8 cellular contexts compared by ENCODE assay signal in the genomic region with DNA sequence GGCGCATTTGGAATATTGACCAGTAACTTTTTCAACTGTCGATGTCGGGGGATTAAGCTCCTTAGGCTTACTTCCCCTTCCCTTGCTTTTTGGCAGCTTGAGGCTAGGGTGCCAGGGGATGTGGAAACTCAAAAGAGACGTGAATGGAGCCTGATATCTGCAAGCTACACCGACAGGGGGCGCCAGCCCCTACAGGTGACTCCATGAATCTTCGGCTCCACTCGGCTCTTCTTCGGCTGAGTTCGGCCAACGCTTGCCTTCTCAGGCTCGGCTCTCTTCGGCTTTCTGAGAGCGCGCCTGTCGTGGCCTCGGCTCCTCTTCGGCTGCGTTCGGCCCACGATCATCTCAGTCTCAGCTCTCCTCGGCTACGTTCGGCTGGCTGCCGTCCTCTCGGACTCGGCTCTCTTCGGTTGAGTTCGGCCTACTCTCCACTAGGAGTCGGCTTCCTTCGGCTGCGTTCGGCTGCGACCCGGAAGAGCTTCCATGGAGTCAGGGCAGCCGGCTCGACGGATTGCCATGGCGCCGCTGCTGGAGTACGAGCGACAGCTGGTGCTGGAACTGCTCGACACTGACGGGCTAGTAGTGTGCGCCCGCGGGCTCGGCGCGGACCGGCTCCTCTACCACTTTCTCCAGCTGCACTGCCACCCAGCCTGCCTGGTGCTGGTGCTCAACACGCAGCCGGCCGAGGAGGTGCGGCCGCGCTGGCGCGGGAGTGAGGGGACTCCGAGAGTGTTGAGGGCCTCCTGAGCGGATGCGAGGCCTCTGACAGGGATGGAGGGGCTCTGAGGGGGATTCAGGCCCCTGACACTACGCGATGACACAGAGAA. TPM values are rescaled to one million over a fixed set of nuclear protein-coding genes. Genes with fewer than 3 reads are reported as not detected.
DNase-seq lines count a peak whose midpoint lies in the region; ATAC-seq, FAIRE-seq and TF ChIP-seq lines count a peak whose summit lies in the region.

A gene (plus strand): TSS at position 472 of the 827 bp plus-strand sequence. CDS start 12 bp downstream, at position 484.

- peaks cover 5% of the 10 kb centered on the region for H3K36me3 Mint-ChIP-seq in brain

- TF ChIP-seq POLR2A in GM18526 (IDR thresholded peaks at IDR 0.05; ENCODE audit: extremely low read depth, insufficient read length) = peak; percentile 83
- TF ChIP-seq POLR2A in sigmoid colon (IDR thresholded peaks at IDR 0.05) = no peak

- no peaks in the 10 kb centered on the region for H3K9me3 Mint-ChIP-seq in brain

- TF ChIP-seq EP300 in sigmoid colon (IDR thresholded peaks at IDR 0.05) = no peak

- peak; percentile 95 for ATAC-seq in HG03066 (IDR thresholded peaks at IDR 0.05; ENCODE audit: low read depth, unreplicated experiment)

- peak within 1 kb of the TSS; percentile 83 to 98 (median 95) for H3K4me3 Mint-ChIP-seq in brain

- peaks cover 7% of the 10 kb centered on the region for H3K4me1 ChIP-seq in A673 (ENCODE audit: insufficient read depth, low read length, poor library complexity, severe bottlenecking)
- H3K4me1 ChIP-seq in sigmoid colon = peaks cover 0 to 30% (median 18%) of the 10 kb centered on the region in 4 donors

- H3K4me1 Mint-ChIP-seq in brain = peaks cover 60% of the 10 kb centered on the region

- intact Hi-C loops in A673 (cut with micrococcal nuclease; ENCODE audit: unreplicated experiment) = loop anchor here (2.0 to 10.0 kb wide), 3 partner anchors 325 to 609 kb away; no protein-coding TSS in a partner anchor
- intact Hi-C loops in sigmoid colon (cut with DNase I) = loop anchor here (1.0 to 10.0 kb wide), 7 partner anchors 53 to 607 kb away; a partner anchor contains a TSS

- H3K36me3 ChIP-seq in A673 (ENCODE audit: insufficient read depth, low read length, poor library complexity, severe bottlenecking) (peaks cover 13% of the 10 kb centered on the region), sigmoid colon (peaks cover 0 to 11% (median 3%) of the 10 kb centered on the region in 4 donors)

- H3K4me3 ChIP-seq in A673 (ENCODE audit: low read depth, low read length, poor library complexity, severe bottlenecking) (peak within 1 kb of the TSS; percentile 95), sigmoid colon (peak within 1 kb of the TSS; percentile 78 to 89 (median 88))

- H3K27ac Mint-ChIP-seq in brain = peak within 1 kb of the TSS; percentile 44 to 98 (median 95)

- peak; percentile 99 for DNase-seq in A673 (ENCODE audit: low spot score)
- peak; percentile 97 for DNase-seq in NCI-H2107 treated with DMSO at 0.1 percent for 48 hours (lab: John Stamatoyannopoulos, UW; ENCODE audit: unreplicated experiment)
- peak; percentile 99 for DNase-seq in iPS DF 4.7 (ENCODE audit: extremely low read depth, low spot score)
- peak; percentile 100 for DNase-seq in sigmoid colon

- CTCF ChIA-PET in A673 (lab: Charles Lee) = interaction anchor here (0.6 to 1.4 kb wide), 6 partner anchors 11 to 191 kb away, joined by 3 to 10 read pairs (median 4); no protein-coding TSS in a partner anchor

- peaks cover 6% of the 10 kb centered on the region for H3K27me3 Mint-ChIP-seq in brain

- peak; percentile 95 for TF ChIP-seq CTCF in A673 (conservative IDR thresholded peaks at IDR 0.05; ENCODE audit: low read depth, low read length)
- peak; percentile 99 to 100 for TF ChIP-seq CTCF in brain (conservative IDR thresholded peaks at IDR 0.05)
- TF ChIP-seq CTCF in sigmoid colon (IDR thresholded peaks at IDR 0.05) = peak; percentile 83 to 92 (median 89)

- H3K27ac ChIP-seq in A673 (ENCODE audit: low read depth, low read length, poor library complexity, severe bottlenecking) (peak within 1 kb of the TSS; percentile 87), sigmoid colon (peak within 1 kb of the TSS; percentile 77 to 85 (median 83))

- no peaks in the 10 kb centered on the region for H3K9me3 ChIP-seq in A673 (ENCODE audit: low read depth, low read length, poor library complexity, severe bottlenecking)
- H3K9me3 ChIP-seq in sigmoid colon = no peaks in the 10 kb centered on the region

- H3K27me3 ChIP-seq in A673 (replicated peaks; ENCODE audit: insufficient read depth, low read depth, low read length, poor library complexity) (no peaks in the 10 kb centered on the region), sigmoid colon (no peaks in the 10 kb centered on the region)

- 0 to 1% methylated on average over 64 of the region's 64 CpGs for WGBS in sigmoid colon, 2 donors

- BruUV-seq in A673 (replicated peaks; lab: Mats Ljungman, UMichigan) = no TSS peak

- POLR2A ChIA-PET in A673 (lab: Charles Lee; ENCODE audit: low non-redundant PET) = interaction anchor here (0.7 kb wide), 1 partner anchor 12 kb away, joined by 3 read pairs; no protein-coding TSS in a partner anchor

- FAIRE-seq in TTC549 (lab: Jason Lieb, UNC) = peak; percentile 99

RNA-seq across cellular contexts. Expression of the gene that starts here (rescaled TPM):
- total RNA-seq in A673 (2021) = 18.5 and 18.8 TPM in 2 replicates
- 5.0 TPM for polyA plus RNA-seq in brain (ENCODE audit: insufficient read depth, low read depth, low replicate concordance)
- total RNA-seq in sigmoid colon = 10 to 100 TPM in 3 of 4 donors, 1 to 10 TPM in 1; 7.7 to 11.4 (median 10.6) TPM
- 1 to 10 TPM in 2 of 3 donors, under 1 TPM in 1; 0.60 to 1.9 (median 1.4) TPM for polyA plus RNA-seq in sigmoid colon

Comparison
In these comparisons a context has a peak if more than half of its experiments do, and no peak if none do; other contexts are left out.
1. Peak in every context shown above with its lines: DNase-seq, ATAC-seq, H3K4me3 ChIP-seq and H3K27ac ChIP-seq.